ENCODE assay signal across 11 cellular contexts in the genomic region with DNA sequence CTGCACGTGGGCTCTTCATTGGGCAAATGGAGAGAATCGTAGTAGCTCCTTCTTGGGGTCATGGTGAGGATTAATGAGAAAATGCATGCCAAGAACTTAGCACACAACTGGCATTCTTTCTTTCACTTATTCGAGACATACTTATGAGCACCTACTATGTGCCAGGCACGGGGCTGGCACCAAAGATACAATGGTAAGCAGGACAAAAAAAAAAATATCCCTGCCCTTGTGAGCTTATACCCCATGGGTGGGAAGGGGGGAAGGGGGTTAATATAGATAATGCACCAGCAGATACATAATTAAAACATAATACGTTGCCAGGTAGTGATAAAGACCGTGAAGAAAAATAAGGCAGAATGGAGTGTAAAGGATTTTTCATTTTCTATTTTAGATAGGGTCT. TPM values are rescaled to one million over a fixed set of nuclear protein-coding genes. Genes with fewer than 3 reads are reported as not detected.
"Had no signal": no experiment of that assay in that cellular context is flagged by ENCODE, and none has a peak within 500 bp of the region (broad histone marks: within the 10 kb centered on the region; RNA-seq: fewer than 3 reads in every experiment).

No MANE protein-coding gene starts in this region.

- H3K4me1 ChIP-seq: HAP-1 had no signal

- H3K4me3 ChIP-seq: GM23248, HAP-1 had no signal

- H3K9me3 ChIP-seq: HAP-1 had no signal

- H3K9ac ChIP-seq: GM23248 had no signal

- ATAC-seq: HCT116 had no signal

- DNase-seq: GM23248, GOT3, H7, HFFc6, IMR-90, KBM-7 had no signal

- H2AFZ ChIP-seq: GM23248 had no signal

- H3K36me3 ChIP-seq: HAP-1 had no signal

- H3K27ac ChIP-seq: GM23248, HL-60 had no signal

RNA-seq across cellular contexts. Expression of gene SLC13A3, which starts 8.3 kb away (rescaled TPM):
- total RNA-seq: H4, HT1080 had no signal
